Comparison of ENCODE assay signal across 21 cellular contexts in genomic region chr1:31218705-31219104, GRCh38. TPM values are rescaled to one million over a fixed set of nuclear protein-coding genes. Genes with fewer than 3 reads are reported as not detected.
DNase-seq lines count a peak whose midpoint lies in the region; ATAC-seq and TF ChIP-seq lines count a peak whose summit lies in the region.
"Had no signal": no experiment of that assay in that cellular context is flagged by ENCODE, and none has a peak within 500 bp of the region (broad histone marks: within the 10 kb centered on the region; RNA-seq: fewer than 3 reads in every experiment).

No MANE protein-coding gene starts in this region.

- H3K27me3 ChIP-seq in BE2C (no peaks in the 10 kb centered on the region), lower lobe of right lung (ENCODE audit: low read depth) (no peaks in the 10 kb centered on the region)
- H3K27me3 ChIP-seq: BLaER1 had no signal

- peak overlapping the region; percentile 73 for H3K27ac ChIP-seq in angular gyrus (ENCODE audit: low read depth, low read length)
- H3K27ac ChIP-seq in lower lobe of right lung, result no peak overlapping the region
- H3K27ac ChIP-seq: BLaER1, left lung, neutrophil had no signal

- H3K36me3 Mint-ChIP-seq in glutamatergic neuron (ENCODE audit: unreplicated experiment), result peaks cover 6% of the 10 kb centered on the region
- H3K36me3 Mint-ChIP-seq in activated CD4-positive, alpha-beta T cell treated with anti-CD3 and anti-CD28 coated beads for 36 hours (ENCODE audit: low read depth), result no peaks in the 10 kb centered on the region

- intact Hi-C loops in lower lobe of right lung (cut with DNase I), result no loop called here
- intact Hi-C loops in activated CD4-positive, alpha-beta T cell treated with anti-CD3 and anti-CD28 coated beads for 36 hours (cut with DNase I, micrococcal nuclease), result no loop called here

- peak; percentile 36 for DNase-seq in BE2C
- DNase-seq in glutamatergic neuron, result peak; percentile 83
- DNase-seq in nucleus accumbens (lab: John Stamatoyannopoulos, UW), result peak in 43 of 56 donors; percentile 22 to 88 (median 60)
- DNase-seq in COLO668 (lab: John Stamatoyannopoulos, UW; ENCODE audit: unreplicated experiment), result no peak
- DNase-seq in lower lobe of right lung, result no peak
- DNase-seq in activated CD4-positive, alpha-beta T cell treated with anti-CD3 and anti-CD28 coated beads for 36 hours, result no peak
- DNase-seq: activated CD8-positive, alpha-beta T cell treated with anti-CD3 and anti-CD28 coated beads for 36 hours; activated effector memory CD4-positive, alpha-beta T cell treated with anti-CD3 and anti-CD28 coated beads, Interleukin-2, amount 50 U/mL, for 16 hours; activated naive CD8-positive, alpha-beta T cell treated with anti-CD3 and anti-CD28 coated beads, Interleukin-2, amount 50 U/mL, for 24 hours; activated T-cell treated with anti-CD3 and anti-CD28 coated beads for 4 hours; Calu3; cortex of kidney; NCI-H1694; SW 1271 had no signal

- no peak for ATAC-seq in lower lobe of right lung
- ATAC-seq in activated CD4-positive, alpha-beta T cell treated with anti-CD3 and anti-CD28 coated beads for 36 hours, result no peak
- no peak for ATAC-seq in GM18861 (IDR thresholded peaks at IDR 0.05; ENCODE audit: unreplicated experiment)
- ATAC-seq: activated CD8-positive, alpha-beta T cell treated with anti-CD3 and anti-CD28 coated beads for 36 hours; activated naive CD8-positive, alpha-beta T cell treated with anti-CD3 and anti-CD28 coated beads, Interleukin-2, amount 50 U/mL, for 24 hours; GM23338; left lung had no signal

- H3K4me1 Mint-ChIP-seq in glutamatergic neuron (ENCODE audit: low read depth, unreplicated experiment), result peaks cover 46% of the 10 kb centered on the region
- H3K4me1 Mint-ChIP-seq in activated CD4-positive, alpha-beta T cell treated with anti-CD3 and anti-CD28 coated beads for 36 hours, result no peaks in the 10 kb centered on the region
- H3K4me1 Mint-ChIP-seq: activated naive CD8-positive, alpha-beta T cell treated with anti-CD3 and anti-CD28 coated beads, Interleukin-2, amount 50 U/mL, for 24 hours had no signal

- no peaks in the 10 kb centered on the region for H3K9me3 ChIP-seq in BE2C
- H3K9me3 ChIP-seq in lower lobe of right lung, result no peaks in the 10 kb centered on the region
- H3K9me3 ChIP-seq: BLaER1, left lung, neutrophil had no signal

- H3K27me3 Mint-ChIP-seq in glutamatergic neuron (ENCODE audit: unreplicated experiment), result peaks cover 24% of the 10 kb centered on the region
- peaks cover 2% of the 10 kb centered on the region for H3K27me3 Mint-ChIP-seq in activated CD4-positive, alpha-beta T cell treated with anti-CD3 and anti-CD28 coated beads for 36 hours

- H3K4me3 Mint-ChIP-seq in glutamatergic neuron (ENCODE audit: unreplicated experiment), result peak overlapping the region; percentile 74
- H3K4me3 Mint-ChIP-seq in activated CD4-positive, alpha-beta T cell treated with anti-CD3 and anti-CD28 coated beads for 36 hours, result no peak overlapping the region
- H3K4me3 Mint-ChIP-seq: activated CD8-positive, alpha-beta T cell treated with anti-CD3 and anti-CD28 coated beads for 36 hours; activated naive CD8-positive, alpha-beta T cell treated with anti-CD3 and anti-CD28 coated beads, Interleukin-2, amount 50 U/mL, for 24 hours; GM23338 had no signal

- peaks cover 10% of the 10 kb centered on the region for H3K9me3 Mint-ChIP-seq in glutamatergic neuron (ENCODE audit: unreplicated experiment)
- no peaks in the 10 kb centered on the region for H3K9me3 Mint-ChIP-seq in activated CD4-positive, alpha-beta T cell treated with anti-CD3 and anti-CD28 coated beads for 36 hours (ENCODE audit: low read depth)
- H3K9me3 Mint-ChIP-seq: activated CD8-positive, alpha-beta T cell treated with anti-CD3 and anti-CD28 coated beads for 36 hours; activated naive CD8-positive, alpha-beta T cell treated with anti-CD3 and anti-CD28 coated beads, Interleukin-2, amount 50 U/mL, for 24 hours; GM23338 had no signal

- TF ChIP-seq CTCF in BE2C (IDR thresholded peaks at IDR 0.05; ENCODE audit: low read depth, low read length), result no peak
- TF ChIP-seq CTCF in glutamatergic neuron (IDR thresholded peaks at IDR 0.05; ENCODE audit: partially characterized antibody, unreplicated experiment), result no peak
- no peak for TF ChIP-seq CTCF in lower lobe of right lung (IDR thresholded peaks at IDR 0.05)

- no peak overlapping the region for H3K4me3 ChIP-seq in BE2C (ENCODE audit: low read depth, low read length)
- H3K4me3 ChIP-seq in lower lobe of right lung, result no peak overlapping the region
- H3K4me3 ChIP-seq: BLaER1, GM23338, left lung had no signal

- CTCF ChIA-PET in activated CD4-positive, alpha-beta T cell treated with anti-CD3 and anti-CD28 coated beads for 36 hours (lab: Charles Lee), result no interaction called here

- H3K4me1 ChIP-seq in BE2C (peaks cover 11% of the 10 kb centered on the region), lower lobe of right lung (peaks cover 5% of the 10 kb centered on the region)
- H3K4me1 ChIP-seq: BLaER1, left lung had no signal

- POLR2A ChIA-PET in activated CD4-positive, alpha-beta T cell treated with anti-CD3 and anti-CD28 coated beads for 36 hours (lab: Charles Lee), result interaction anchor here (0.6 kb wide), 1 partner anchor 422 kb away, joined by 3 read pairs; no protein-coding TSS in a partner anchor

- H3K36me3 ChIP-seq in BE2C (no peaks in the 10 kb centered on the region), lower lobe of right lung (no peaks in the 10 kb centered on the region)
- H3K36me3 ChIP-seq: BLaER1, left lung, neutrophil had no signal

- peak overlapping the region; percentile 98 for H3K27ac Mint-ChIP-seq in glutamatergic neuron (ENCODE audit: unreplicated experiment)
- H3K27ac Mint-ChIP-seq in activated CD4-positive, alpha-beta T cell treated with anti-CD3 and anti-CD28 coated beads for 36 hours, result no peak overlapping the region
- H3K27ac Mint-ChIP-seq: activated CD8-positive, alpha-beta T cell treated with anti-CD3 and anti-CD28 coated beads for 36 hours; activated naive CD8-positive, alpha-beta T cell treated with anti-CD3 and anti-CD28 coated beads, Interleukin-2, amount 50 U/mL, for 24 hours; GM23338 had no signal

RNA-seq across cellular contexts. Expression of gene NKAIN1, which starts 21.0 kb away (rescaled TPM):
- 10.9 TPM for polyA plus RNA-seq in BE2C (2012; ENCODE audit: insufficient read depth, insufficient read length, low read depth)
- 263 TPM for total RNA-seq in glutamatergic neuron (ENCODE audit: unreplicated experiment)
- total RNA-seq in lower lobe of right lung, result not detected
- not detected for total RNA-seq in activated CD4-positive, alpha-beta T cell treated with anti-CD3 and anti-CD28 coated beads for 36 hours
- total RNA-seq: activated CD8-positive, alpha-beta T cell treated with anti-CD3 and anti-CD28 coated beads for 36 hours; Calu3; left lung; ureter had no signal

Comparison
In these comparisons a context has a peak if more than half of its experiments do, and no peak if none do; other contexts are left out.
1. DNase-seq: peak in BE2C (single experiment), glutamatergic neuron (single experiment) and nucleus accumbens (43 of 56); none in COLO668 (single experiment), lower lobe of right lung (single experiment) and activated CD4-positive, alpha-beta T cell treated with anti-CD3 and anti-CD28 coated beads for 36 hours (single experiment).
2. RNA of gene NKAIN1, which starts 21.0 kb away (total RNA-seq): 263 TPM in glutamatergic neuron (single experiment); not detected in lower lobe of right lung (single experiment) and not detected in activated CD4-positive, alpha-beta T cell treated with anti-CD3 and anti-CD28 coated beads for 36 hours; every median in the first group is over 100 times any median in the second.